12 cellular contexts compared by ENCODE assay signal in genomic region chr10:3568392-3568791, GRCh38.
DNase-seq lines count a peak whose midpoint lies in the region; ATAC-seq lines count a peak whose summit lies in the region.
"Had no signal": no experiment of that assay in that cellular context is flagged by ENCODE, and none has a peak within 500 bp of the region (broad histone marks: within the 10 kb centered on the region; RNA-seq: fewer than 3 reads in every experiment).

No MANE protein-coding gene starts in this region.

- peak overlapping the region in 9 of 11 experiments; percentile 25 to 71 (median 48); a peak in 17 of 22 replicates for H3K4me2 ChIP-seq in BLaER1 treated with 17β-estradiol and CSF1 and Interleukin-3, amounts not matched to agents 10 nM and 100 nM

- 0 out of 22 replicates have a peak overlapping the region, but pooled peaks of 1 of the 11 experiments have one; percentile 4 for H3K9ac ChIP-seq in BLaER1 treated with 17β-estradiol and CSF1 and Interleukin-3, amounts not matched to agents 10 nM and 100 nM

- H3K4me3 Mint-ChIP-seq in T-helper 17 cell: no peak overlapping the region
- H3K4me3 Mint-ChIP-seq: CD14-positive monocyte; CD4-positive, alpha-beta memory T cell had no signal

- H3K9me3 ChIP-seq in BLaER1 treated with 17β-estradiol and CSF1 and Interleukin-3, amounts not matched to agents 10 nM and 100 nM (replicated peaks in 1 of 11): peaks cover 9 to 20% (median 16%) of the 10 kb centered on the region in 11 experiments; a peak in 21 of 22 replicates
- H3K9me3 ChIP-seq in KOPT-K1 (ENCODE audit: insufficient read depth, low read length, poor library complexity, severe bottlenecking): peaks cover 5% of the 10 kb centered on the region
- no peaks in the 10 kb centered on the region for H3K9me3 ChIP-seq in T-helper 17 cell (ENCODE audit: control insufficient read depth, low read length, poor library complexity, severe bottlenecking)
- H3K9me3 ChIP-seq: BE2C had no signal

- no peak overlapping the region for H3K4me3 ChIP-seq in BLaER1 treated with 17β-estradiol and CSF1 and Interleukin-3, amounts not matched to agents 10 nM and 100 nM

- H3K27ac Mint-ChIP-seq in T-helper 17 cell: peak overlapping the region; percentile 24
- H3K27ac Mint-ChIP-seq: CD14-positive monocyte; CD4-positive, alpha-beta memory T cell had no signal

- H3K27me3 ChIP-seq in BLaER1 treated with 17β-estradiol and CSF1 and Interleukin-3, amounts not matched to agents 10 nM and 100 nM: no peaks in the 10 kb centered on the region
- H3K27me3 ChIP-seq: BE2C had no signal

- H3K4me1 ChIP-seq in BLaER1 treated with 17β-estradiol and CSF1 and Interleukin-3, amounts not matched to agents 10 nM and 100 nM: peaks cover 11 to 52% (median 26%) of the 10 kb centered on the region in 10 experiments
- H3K4me1 ChIP-seq: BE2C had no signal

- H3K27me3 Mint-ChIP-seq in T-helper 17 cell: no peaks in the 10 kb centered on the region
- H3K27me3 Mint-ChIP-seq: CD4-positive, alpha-beta memory T cell had no signal

- DNase-seq in T-helper 17 cell (no peak), GM19238 (ENCODE audit: insufficient read length, low spot score) (no peak)
- DNase-seq: ACHN; BE2C; CD4-positive, alpha-beta memory T cell; HCEC 1CT; KG1 had no signal

- peaks cover 7% of the 10 kb centered on the region for H3K4me1 Mint-ChIP-seq in T-helper 17 cell

- H3K36me3 Mint-ChIP-seq in T-helper 17 cell (ENCODE audit: low read depth): no peaks in the 10 kb centered on the region
- H3K36me3 Mint-ChIP-seq: CD14-positive monocyte; CD4-positive, alpha-beta memory T cell had no signal

- no peaks in the 10 kb centered on the region for H4K20me1 ChIP-seq in BLaER1 treated with 17β-estradiol and CSF1 and Interleukin-3, amounts not matched to agents 10 nM and 100 nM

- no peak overlapping the region for H3K27ac ChIP-seq in BLaER1 treated with 17β-estradiol and CSF1 and Interleukin-3, amounts not matched to agents 10 nM and 100 nM
- H3K27ac ChIP-seq in KOPT-K1 (ENCODE audit: low read depth, low read length, poor library complexity, severe bottlenecking): peak overlapping the region; percentile 25

- ATAC-seq in T-helper 17 cell (no peak), GM18517 (IDR thresholded peaks at IDR 0.05; ENCODE audit: unreplicated experiment) (no peak), GM19397 (IDR thresholded peaks at IDR 0.05; ENCODE audit: unreplicated experiment) (no peak)

- H3K36me3 ChIP-seq in BLaER1 treated with 17β-estradiol and CSF1 and Interleukin-3, amounts not matched to agents 10 nM and 100 nM: no peaks in the 10 kb centered on the region
- H3K36me3 ChIP-seq in KOPT-K1 (ENCODE audit: insufficient read depth, low read length): no peaks in the 10 kb centered on the region
- H3K36me3 ChIP-seq: BE2C had no signal
